ENCODE assay signal across 14 cellular contexts in the genomic region with DNA sequence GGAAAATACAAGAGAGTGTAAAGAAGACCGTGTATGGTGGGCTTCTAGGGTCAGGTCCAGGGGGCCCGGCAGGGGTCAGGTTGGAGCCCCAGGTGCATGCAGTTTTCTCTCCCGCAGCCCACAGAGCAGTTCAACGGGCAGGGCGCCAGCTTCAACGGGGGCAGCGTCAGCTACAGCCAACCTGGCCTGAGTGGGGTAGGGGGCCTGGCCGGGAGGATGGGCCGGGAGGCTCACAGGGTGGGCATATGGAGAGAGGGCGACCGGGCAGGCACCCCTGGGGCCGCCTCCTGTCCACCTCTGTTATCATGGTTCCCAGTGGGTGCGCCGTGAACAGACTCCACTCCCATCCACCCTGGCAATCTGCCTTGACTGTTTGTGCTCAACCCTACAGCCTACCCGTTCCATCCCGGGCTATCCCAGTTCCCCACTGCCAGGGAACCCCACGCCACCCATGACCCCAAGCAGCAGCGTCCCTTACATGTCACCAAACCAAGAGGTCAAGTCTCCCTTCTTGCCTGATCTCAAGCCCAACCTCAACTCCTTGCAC.
"Had no signal": no experiment of that assay in that cellular context is flagged by ENCODE, and none has a peak within 500 bp of the region (broad histone marks: within the 10 kb centered on the region; RNA-seq: fewer than 3 reads in every experiment).

No MANE protein-coding gene starts in this region.

- H3K9me3 Mint-ChIP-seq: activated CD4-positive, alpha-beta T cell treated with anti-CD3 and anti-CD28 coated beads, Interleukin-2, amount 10 ng/mL, durations not matched to agents 7 days and 5 days; activated naive CD4-positive, alpha-beta T cell treated with anti-CD3 and anti-CD28 coated beads, Interleukin-2, amount 50 U/mL, for 24 hours; activated T-cell treated with anti-CD3 and anti-CD28 coated beads, Interleukin-2, amount 50 U/mL, for 72 hours; effector memory CD8-positive, alpha-beta T cell had no signal

- H3K27ac Mint-ChIP-seq: activated CD4-positive, alpha-beta T cell treated with anti-CD3 and anti-CD28 coated beads, Interleukin-2, amount 10 ng/mL, durations not matched to agents 7 days and 5 days; activated naive CD4-positive, alpha-beta T cell treated with anti-CD3 and anti-CD28 coated beads, Interleukin-2, amount 50 U/mL, for 24 hours; activated T-cell treated with anti-CD3 and anti-CD28 coated beads, Interleukin-2, amount 50 U/mL, for 72 hours; effector memory CD8-positive, alpha-beta T cell had no signal

- DNase-seq: activated CD4-positive, alpha-beta T cell treated with anti-CD3 and anti-CD28 coated beads, Interleukin-2, amount 10 ng/mL, durations not matched to agents 7 days and 5 days; activated effector memory CD4-positive, alpha-beta T cell treated with anti-CD3 and anti-CD28 coated beads, Interleukin-2, amount 50 U/mL, for 16 hours; activated T-cell treated with anti-CD3 and anti-CD28 coated beads, Interleukin-2, amount 50 U/mL, for 72 hours; dermis blood vessel endothelial cell; effector memory CD8-positive, alpha-beta T cell; foreskin melanocyte; stimulated activated CD4-positive, alpha-beta T cell treated with anti-CD3 and anti-CD28 coated beads, Interleukin-15, amount 100 ng/mL, for 24 hours; stimulated activated CD4-positive, alpha-beta T cell treated with anti-CD3 and anti-CD28 coated beads, Interleukin-2, amount 100 ng/mL, for 48 hours; upper lobe of right lung had no signal

- H3K9me3 ChIP-seq: prostate gland, right atrium auricular region, upper lobe of right lung had no signal

- H3K4me3 Mint-ChIP-seq: activated CD4-positive, alpha-beta T cell treated with anti-CD3 and anti-CD28 coated beads, Interleukin-2, amount 10 ng/mL, durations not matched to agents 7 days and 5 days; activated naive CD4-positive, alpha-beta T cell treated with anti-CD3 and anti-CD28 coated beads, Interleukin-2, amount 50 U/mL, for 24 hours; activated T-cell treated with anti-CD3 and anti-CD28 coated beads, Interleukin-2, amount 50 U/mL, for 72 hours; effector memory CD8-positive, alpha-beta T cell had no signal

- H3K27me3 Mint-ChIP-seq: activated CD4-positive, alpha-beta T cell treated with anti-CD3 and anti-CD28 coated beads, Interleukin-2, amount 10 ng/mL, durations not matched to agents 7 days and 5 days; activated naive CD4-positive, alpha-beta T cell treated with anti-CD3 and anti-CD28 coated beads, Interleukin-2, amount 50 U/mL, for 24 hours; effector memory CD8-positive, alpha-beta T cell had no signal

- H3K4me1 Mint-ChIP-seq: activated CD4-positive, alpha-beta T cell treated with anti-CD3 and anti-CD28 coated beads, Interleukin-2, amount 10 ng/mL, durations not matched to agents 7 days and 5 days had no signal

- H3K4me3 ChIP-seq: lung, prostate gland, right atrium auricular region, skin epidermis, upper lobe of right lung had no signal

- H3K27ac ChIP-seq: prostate gland, right atrium auricular region, upper lobe of right lung had no signal
